Comparison of ENCODE assay signal across 25 cellular contexts in genomic region chr2:1784087-1784486, GRCh38. TPM values are rescaled to one million over a fixed set of nuclear protein-coding genes. Genes with fewer than 3 reads are reported as not detected.
DNase-seq lines count a peak whose midpoint lies in the region; ATAC-seq and TF ChIP-seq lines count a peak whose summit lies in the region.
"Had no signal": no experiment of that assay in that cellular context is flagged by ENCODE, and none has a peak within 500 bp of the region (broad histone marks: within the 10 kb centered on the region; RNA-seq: fewer than 3 reads in every experiment).

No MANE protein-coding gene starts in this region.

- TF ChIP-seq POLR2A in suprapubic skin (IDR thresholded peaks at IDR 0.05) = no peak

- peak overlapping the region; percentile 46 for H3K4me3 Mint-ChIP-seq in glutamatergic neuron (ENCODE audit: unreplicated experiment)
- H3K4me3 Mint-ChIP-seq: activated B cell treated with CpG ODN at 0.5 μM for 24 hours; CD4-positive, alpha-beta memory T cell; endodermal cell; neural progenitor cell; stimulated activated naive CD8-positive, alpha-beta T cell treated with anti-CD3 and anti-CD28 coated beads, Interleukin-15, amount 100 ng/mL, for 72 hours had no signal

- H3K27me3 ChIP-seq in suprapubic skin = peaks cover 29% of the 10 kb centered on the region
- H3K27me3 ChIP-seq: colonic mucosa, neural progenitor cell, transverse colon had no signal

- WGBS in suprapubic skin = 68% methylated on average over 14 of the region's 21 CpGs

- intact Hi-C loops in cardiac septum (cut with DNase I) (no loop called here), left ventricle myocardium superior (cut with micrococcal nuclease) (no loop called here)

- H3K4me1 ChIP-seq in suprapubic skin = no peaks in the 10 kb centered on the region
- H3K4me1 ChIP-seq: breast epithelium, colonic mucosa, esophagus muscularis mucosa, lower lobe of right lung, transverse colon had no signal

- no peak for ATAC-seq in left ventricle myocardium superior
- no peak for ATAC-seq in GM21576 (IDR thresholded peaks at IDR 0.05; ENCODE audit: unreplicated experiment)
- ATAC-seq: lower lobe of right lung; sciatic nerve; stimulated activated naive CD8-positive, alpha-beta T cell treated with anti-CD3 and anti-CD28 coated beads, Interleukin-15, amount 100 ng/mL, for 72 hours had no signal

- H3K27me3 Mint-ChIP-seq in glutamatergic neuron (ENCODE audit: unreplicated experiment) = peaks cover 2% of the 10 kb centered on the region

- no peaks in the 10 kb centered on the region for H3K36me3 Mint-ChIP-seq in glutamatergic neuron (ENCODE audit: unreplicated experiment)
- H3K36me3 Mint-ChIP-seq: CD4-positive, alpha-beta memory T cell; neural progenitor cell had no signal

- H3K36me3 ChIP-seq in suprapubic skin = no peaks in the 10 kb centered on the region
- H3K36me3 ChIP-seq: breast epithelium, colonic mucosa, esophagus muscularis mucosa, lower lobe of right lung, neural progenitor cell, transverse colon had no signal

- H3K27ac Mint-ChIP-seq in glutamatergic neuron (ENCODE audit: unreplicated experiment) = peak overlapping the region; percentile 80
- H3K27ac Mint-ChIP-seq: activated B cell treated with CpG ODN at 0.5 μM for 24 hours; endodermal cell; neural progenitor cell; progenitor cell of endocrine pancreas; stimulated activated naive CD8-positive, alpha-beta T cell treated with anti-CD3 and anti-CD28 coated beads, Interleukin-15, amount 100 ng/mL, for 72 hours had no signal

- H3K4me3 ChIP-seq in suprapubic skin = no peak overlapping the region
- H3K4me3 ChIP-seq: breast epithelium, colonic mucosa, esophagus muscularis mucosa, lower lobe of right lung, neural progenitor cell, transverse colon had no signal

- TF ChIP-seq EP300 in suprapubic skin (IDR thresholded peaks at IDR 0.05) = no peak

- TF ChIP-seq CTCF in glutamatergic neuron (IDR thresholded peaks at IDR 0.05; ENCODE audit: partially characterized antibody, unreplicated experiment) (no peak), suprapubic skin (IDR thresholded peaks at IDR 0.05) (no peak)

- no peak overlapping the region for H3K27ac ChIP-seq in suprapubic skin
- H3K27ac ChIP-seq: breast epithelium, colonic mucosa, esophagus muscularis mucosa, lower lobe of right lung, neural progenitor cell, transverse colon had no signal

- H3K4me1 Mint-ChIP-seq in glutamatergic neuron (ENCODE audit: low read depth, unreplicated experiment) = peaks cover 50% of the 10 kb centered on the region
- H3K4me1 Mint-ChIP-seq: activated B cell treated with CpG ODN at 0.5 μM for 24 hours had no signal

- DNase-seq in cardiac septum (ENCODE audit: low spot score) (peak; percentile 62), left ventricle myocardium superior (no peak), RPMI7951 (ENCODE audit: low read depth) (peak; percentile 56), glutamatergic neuron (peak; percentile 67), suprapubic skin (ENCODE audit: low spot score in 2 of 2) (peak; percentile 29 to 57), pons (ENCODE audit: low spot score) (no peak), SW 1271 (lab: John Stamatoyannopoulos, UW) (no peak)
- DNase-seq: activated B cell treated with CpG ODN at 0.5 μM for 24 hours; activated naive CD4-positive, alpha-beta T cell treated with Interleukin-2 at 50 U/mL for 16 hours; amniotic stem cell; CD4-positive, alpha-beta memory T cell; colonic mucosa; endodermal cell; lower lobe of right lung; NCI-H2029 treated with DMSO at 0.1 percent for 48 hours; NCI-H2227 treated with DMSO at 0.1 percent for 48 hours; stimulated activated naive CD8-positive, alpha-beta T cell treated with anti-CD3 and anti-CD28 coated beads, Interleukin-15, amount 100 ng/mL, for 72 hours; T1000; transverse colon had no signal

- no peaks in the 10 kb centered on the region for H3K9me3 ChIP-seq in suprapubic skin
- H3K9me3 ChIP-seq: breast epithelium, colonic mucosa, esophagus muscularis mucosa, lower lobe of right lung, transverse colon had no signal

- peaks cover 13% of the 10 kb centered on the region for H3K9me3 Mint-ChIP-seq in glutamatergic neuron (ENCODE audit: unreplicated experiment)
- H3K9me3 Mint-ChIP-seq: activated B cell treated with CpG ODN at 0.5 μM for 24 hours; endodermal cell; stimulated activated naive CD8-positive, alpha-beta T cell treated with anti-CD3 and anti-CD28 coated beads, Interleukin-15, amount 100 ng/mL, for 72 hours had no signal

RNA-seq across cellular contexts. Expression of gene PXDN, which starts 39.8 kb away (rescaled TPM):
- total RNA-seq in cardiac septum (27.5 TPM), left ventricle myocardium superior (18.5 TPM), glutamatergic neuron (ENCODE audit: unreplicated experiment) (226 TPM), suprapubic skin (1 to 10 TPM; 7.0 to 9.5 (median 9.4) TPM)
- total RNA-seq in RPMI7951 (2014; rRNA removed; shearing (Covaris generic)) = 272 and 304 TPM in 2 replicates
- total RNA-seq: CD4-positive, alpha-beta memory T cell had no signal

Comparison
In these comparisons a context has a peak if more than half of its experiments do, and no peak if none do; other contexts are left out.
1. DNase-seq: peak in cardiac septum (single experiment), RPMI7951 (single experiment), glutamatergic neuron (single experiment) and suprapubic skin (2 of 2); none in left ventricle myocardium superior (single experiment), pons (single experiment) and SW 1271 (0 of 2).